Comparison of ENCODE assay signal across 27 cellular contexts in the genomic region with DNA sequence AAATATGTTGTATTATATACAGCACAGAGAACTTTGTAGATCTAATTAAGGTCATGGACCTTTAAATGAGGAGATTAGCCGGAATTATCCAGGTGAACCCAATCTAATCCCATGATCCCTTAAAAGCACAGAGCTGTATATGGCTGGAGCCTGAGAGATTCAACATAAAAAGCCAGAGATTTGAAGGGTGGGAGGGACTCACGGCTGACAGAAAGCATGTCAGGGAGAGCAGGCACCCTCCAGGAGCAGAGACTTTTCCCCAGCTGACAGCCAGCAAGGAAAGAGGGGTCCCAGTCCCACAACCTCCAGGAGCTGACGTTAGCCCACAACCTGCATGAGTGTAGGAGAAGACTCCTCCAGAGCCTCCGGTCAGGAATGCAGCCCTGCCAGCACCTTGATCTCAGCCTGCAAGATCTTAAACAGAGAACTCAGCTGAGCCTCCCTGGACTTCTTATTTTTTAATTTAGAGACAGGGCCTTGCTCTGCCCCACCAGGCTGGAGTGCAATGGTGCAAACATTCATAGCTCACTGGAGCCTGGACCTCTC. TPM values are rescaled to one million over a fixed set of nuclear protein-coding genes. Genes with fewer than 3 reads are reported as not detected.
A peak's percentile ranks its signal among the peaks of the same experiment; 100 is the strongest.
DNase-seq lines count a peak whose midpoint lies in the region; FAIRE-seq and TF ChIP-seq lines count a peak whose summit lies in the region.
"Had no signal": no experiment of that assay in that cellular context is flagged by ENCODE, and none has a peak within 500 bp of the region (broad histone marks: within the 10 kb centered on the region; RNA-seq: fewer than 3 reads in every experiment).

No MANE protein-coding gene starts in this region.

- no peak overlapping the region for H3K4me3 Mint-ChIP-seq in astrocyte (ENCODE audit: unreplicated experiment)
- H3K4me3 Mint-ChIP-seq: B cell, IgD-negative memory B cell had no signal

- H2AFZ ChIP-seq in astrocyte (ENCODE audit: low read depth, low read length) (no peak overlapping the region), osteoblast (ENCODE audit: low read length) (no peak overlapping the region)
- H2AFZ ChIP-seq: PC-9 had no signal

- H3K4me2 ChIP-seq in astrocyte (ENCODE audit: low read length): no peak overlapping the region
- no peak overlapping the region for H3K4me2 ChIP-seq in osteoblast (ENCODE audit: insufficient read depth, low read length)
- H3K4me2 ChIP-seq: PC-9 had no signal

- peaks cover 25% of the 10 kb centered on the region for H3K27me3 Mint-ChIP-seq in astrocyte (ENCODE audit: low read depth, unreplicated experiment)
- H3K27me3 Mint-ChIP-seq: B cell; CD8-positive, alpha-beta memory T cell; IgD-negative memory B cell had no signal

- H3K27ac ChIP-seq in astrocyte (ENCODE audit: low read depth, low read length): no peak overlapping the region
- no peak overlapping the region for H3K27ac ChIP-seq in osteoblast (ENCODE audit: low read depth, low read length)
- H3K27ac ChIP-seq: HL-60, PC-9, RWPE1 had no signal

- no peaks in the 10 kb centered on the region for H3K4me1 ChIP-seq in astrocyte (ENCODE audit: insufficient read depth, low read length)
- no peaks in the 10 kb centered on the region for H3K4me1 ChIP-seq in osteoblast (ENCODE audit: insufficient read depth, low read length)

- no peaks in the 10 kb centered on the region for H3K9me3 Mint-ChIP-seq in astrocyte (ENCODE audit: unreplicated experiment)
- H3K9me3 Mint-ChIP-seq: CD8-positive, alpha-beta memory T cell; IgD-negative memory B cell had no signal

- H4K20me1 ChIP-seq in astrocyte (ENCODE audit: insufficient read depth, low read length) (no peaks in the 10 kb centered on the region), osteoblast (ENCODE audit: insufficient read depth, low read length) (no peaks in the 10 kb centered on the region)

- H3K9ac ChIP-seq in astrocyte (ENCODE audit: low read length): no peak overlapping the region

- H3K36me3 ChIP-seq in astrocyte (ENCODE audit: insufficient read depth, low read length) (no peaks in the 10 kb centered on the region), osteoblast (ENCODE audit: insufficient read depth, low read length) (no peaks in the 10 kb centered on the region)

- peak overlapping the region; percentile 66 for H3K27ac Mint-ChIP-seq in astrocyte (ENCODE audit: unreplicated experiment)
- H3K27ac Mint-ChIP-seq: B cell, IgD-negative memory B cell had no signal

- H3K27me3 ChIP-seq in astrocyte (ENCODE audit: insufficient read depth, low read length) (no peaks in the 10 kb centered on the region), osteoblast (ENCODE audit: insufficient read depth, low read length) (no peaks in the 10 kb centered on the region)

- peak; percentile 17 to 56 for DNase-seq in NCI-H524 (lab: John Stamatoyannopoulos, UW)
- DNase-seq in NCI-H524 treated with DMSO at 0.1 percent for 48 hours (lab: John Stamatoyannopoulos, UW): no peak
- DNase-seq in D341Med (ENCODE audit: low spot score): peak; percentile 58
- no peak for DNase-seq in astrocyte (ENCODE audit: low read depth)
- DNase-seq in osteoblast (ENCODE audit: insufficient read length, low spot score, missing footprints): peak; percentile 58
- DNase-seq in activated gamma-delta T cell (lab: John Stamatoyannopoulos, UW): no peak
- no peak for DNase-seq in NCI-H748 (lab: John Stamatoyannopoulos, UW; ENCODE audit: unreplicated experiment)
- DNase-seq in HT-29 (ENCODE audit: low spot score): no peak
- DNase-seq: 8988T; CD8-positive, alpha-beta memory T cell; DMS79; Karpas-422; NCI-H1048; NCI-H1436; NCI-H2029 treated with DMSO at 0.1 percent for 48 hours; NCI-H2171; NCI-H69; PC-9; SW 1271 had no signal

- no peak for FAIRE-seq in astrocyte (lab: Jason Lieb, UNC)
- FAIRE-seq: GM12892, H54, HTR-8/SVneo had no signal

- no peaks in the 10 kb centered on the region for H3K9me3 ChIP-seq in astrocyte (ENCODE audit: insufficient read depth, low read depth, low read length)
- no peaks in the 10 kb centered on the region for H3K9me3 ChIP-seq in osteoblast (ENCODE audit: low read depth, low read length)

- TF ChIP-seq CTCF in astrocyte (IDR thresholded peaks at IDR 0.05; ENCODE audit: insufficient read depth, low read depth, low read length) (no peak), osteoblast (IDR thresholded peaks at IDR 0.05; ENCODE audit: extremely low read depth, low read depth, low read length) (no peak)

- H3K79me2 ChIP-seq in astrocyte (ENCODE audit: insufficient read depth, low read length): no peaks in the 10 kb centered on the region
- H3K79me2 ChIP-seq in osteoblast (ENCODE audit: insufficient read depth, low read length): no peaks in the 10 kb centered on the region

- H3K36me3 Mint-ChIP-seq in astrocyte (ENCODE audit: low read depth, unreplicated experiment): peaks cover 2% of the 10 kb centered on the region
- H3K36me3 Mint-ChIP-seq: IgD-negative memory B cell had no signal

- H3K4me1 Mint-ChIP-seq in astrocyte (ENCODE audit: low read depth, unreplicated experiment): peaks cover 4% of the 10 kb centered on the region

- H3K4me3 ChIP-seq in astrocyte (ENCODE audit: insufficient read depth, low read depth, low read length) (no peak overlapping the region), osteoblast (ENCODE audit: insufficient read depth, low read length) (no peak overlapping the region)
- H3K4me3 ChIP-seq: PC-9 had no signal

RNA-seq across cellular contexts. Expression of a gene that starts 20.0 kb away (rescaled TPM):
- 5.0 and 6.4 TPM in 2 replicates for total RNA-seq in astrocyte
- total RNA-seq in osteoblast: 0.29 and 2.2 TPM in 2 replicates
- total RNA-seq in HT-29 (2014; rRNA removed; shearing (Covaris generic)): not detected in 2 replicates
- total RNA-seq: MCF 10A, PC-9 had no signal

Comparison
In these comparisons a context has a peak if more than half of its experiments do, and no peak if none do; other contexts are left out.
1. DNase-seq: peak in NCI-H524 (2 of 2), D341Med (single experiment) and osteoblast (single experiment); none in NCI-H524 treated with DMSO at 0.1 percent for 48 hours (single experiment), astrocyte (single experiment), activated gamma-delta T cell (single experiment), NCI-H748 (single experiment) and HT-29 (single experiment).